ENCODE assay signal across 2 cellular contexts in genomic region chr22:40028098-40028425, GRCh38.
TF ChIP-seq lines count a peak whose summit lies in the region.

No MANE protein-coding gene starts in this region.

TF ChIP-seq in IMR-90, 13 proteins besides CTCF, POLR2A, EP300 and RAD21:
- TF ChIP-seq USF2 (IDR thresholded peaks at IDR 0.05; ENCODE audit: low read depth, low read length) (no peak), CHD1 (IDR thresholded peaks at IDR 0.05; ENCODE audit: low read depth, low read length) (no peak), RCOR1 (IDR thresholded peaks at IDR 0.05; ENCODE audit: insufficient replicate concordance, low read length) (no peak), MAZ (IDR thresholded peaks at IDR 0.05; ENCODE audit: borderline replicate concordance, low read depth, low read length) (no peak), MXI1 (IDR thresholded peaks at IDR 0.05; ENCODE audit: borderline replicate concordance, low read depth, low read length) (no peak), MAFK (IDR thresholded peaks at IDR 0.05; ENCODE audit: low read depth, low read length) (no peak), FOS (IDR thresholded peaks at IDR 0.05; ENCODE audit: low read depth, low read length) (no peak), NFE2L2 (IDR thresholded peaks at IDR 0.05; ENCODE audit: low read depth, low read length) (no peak), RFX5 (IDR thresholded peaks at IDR 0.05; ENCODE audit: low read depth, low read length) (no peak), CEBPB (IDR thresholded peaks at IDR 0.05; ENCODE audit: low read depth, low read length) (no peak), BHLHE40 (IDR thresholded peaks at IDR 0.05; ENCODE audit: low read depth, low read length) (no peak), SMC3 (IDR thresholded peaks at IDR 0.05; ENCODE audit: low read depth, low read length) (no peak), ELK1 (IDR thresholded peaks at IDR 0.05; ENCODE audit: borderline replicate concordance, low read depth, low read length) (no peak)

TF ChIP-seq in H1, 55 proteins besides CTCF, POLR2A, EP300 and RAD21:
- TF ChIP-seq NANOG (IDR thresholded peaks at IDR 0.05; ENCODE audit: insufficient read depth, low read depth, low read length, poor library complexity, severe bottlenecking) (no peak), TAF7 (optimal IDR thresholded peaks at IDR 0.05; ENCODE audit: borderline replicate concordance, low read depth, low read length) (no peak), EZH2 (IDR thresholded peaks at IDR 0.05; ENCODE audit: low read depth, low read length, severe bottlenecking) (no peak), KDM5A (IDR thresholded peaks at IDR 0.05; ENCODE audit: low read length) (no peak), ZNF274 (IDR thresholded peaks at IDR 0.05; ENCODE audit: borderline replicate concordance, extremely low read depth, low read length) (no peak), SP2 (IDR thresholded peaks at IDR 0.05; ENCODE audit: low read length) (no peak), BRCA1 (IDR thresholded peaks at IDR 0.05; ENCODE audit: low read depth, low read length) (no peak), KDM4A (IDR thresholded peaks at IDR 0.05; ENCODE audit: low read depth, low read length, severe bottlenecking) (no peak), JUND (IDR thresholded peaks at IDR 0.05; ENCODE audit: low read length) (no peak), SUZ12 (IDR thresholded peaks at IDR 0.05; ENCODE audit: low read length) (no peak), NRF1 (IDR thresholded peaks at IDR 0.05; ENCODE audit: low read depth, low read length) (no peak), RNF2 (IDR thresholded peaks at IDR 0.05; ENCODE audit: borderline replicate concordance, low read depth, low read length, missing control alignments, poor library complexity, severe bottlenecking) (no peak), BACH1 (IDR thresholded peaks at IDR 0.05; ENCODE audit: low read length) (no peak)
